Comparison of ENCODE assay signal across 1 cellular context in the genomic region with DNA sequence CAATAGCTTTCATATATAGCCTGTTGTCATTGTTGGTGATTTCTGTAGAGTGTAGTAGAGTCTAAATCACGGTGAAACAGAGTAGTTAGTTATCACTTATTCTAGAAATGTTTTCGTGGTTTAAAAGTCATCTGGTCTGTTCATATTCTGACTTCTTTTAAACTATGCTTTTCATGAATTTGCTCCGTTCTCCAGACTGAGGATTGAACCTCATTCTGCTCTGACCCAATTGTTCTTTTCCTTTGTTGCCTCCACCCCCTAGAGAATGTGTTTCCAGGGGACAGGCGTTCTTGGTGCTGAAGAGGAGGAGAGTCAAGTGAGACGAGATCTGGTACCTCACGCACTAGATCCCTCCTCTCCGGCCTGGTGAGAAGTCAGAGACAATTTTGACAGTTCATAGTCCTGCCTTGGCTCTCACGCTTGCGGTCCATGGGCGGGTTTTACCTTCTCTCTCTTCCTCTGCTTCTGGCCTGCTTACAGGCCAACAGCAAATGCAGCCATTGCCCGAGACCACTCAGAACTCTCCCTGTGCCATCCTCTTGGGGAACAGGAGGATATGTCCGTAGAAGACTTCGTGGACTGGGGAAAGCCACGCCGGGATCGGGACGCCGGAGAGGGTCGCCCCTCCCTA.
A peak's percentile ranks its signal among the peaks of the same experiment; 100 is the strongest.
TF ChIP-seq lines count a peak whose summit lies in the region.

No MANE protein-coding gene starts in this region.

TF ChIP-seq in HepG2, 621 proteins besides CTCF, POLR2A, EP300 and RAD21 (continued from another document and continues in another):
- no peak for TF ChIP-seq RXRA (CRISPR knock-in tag; IDR thresholded peaks at IDR 0.05)
- TF ChIP-seq, protein P1, sequence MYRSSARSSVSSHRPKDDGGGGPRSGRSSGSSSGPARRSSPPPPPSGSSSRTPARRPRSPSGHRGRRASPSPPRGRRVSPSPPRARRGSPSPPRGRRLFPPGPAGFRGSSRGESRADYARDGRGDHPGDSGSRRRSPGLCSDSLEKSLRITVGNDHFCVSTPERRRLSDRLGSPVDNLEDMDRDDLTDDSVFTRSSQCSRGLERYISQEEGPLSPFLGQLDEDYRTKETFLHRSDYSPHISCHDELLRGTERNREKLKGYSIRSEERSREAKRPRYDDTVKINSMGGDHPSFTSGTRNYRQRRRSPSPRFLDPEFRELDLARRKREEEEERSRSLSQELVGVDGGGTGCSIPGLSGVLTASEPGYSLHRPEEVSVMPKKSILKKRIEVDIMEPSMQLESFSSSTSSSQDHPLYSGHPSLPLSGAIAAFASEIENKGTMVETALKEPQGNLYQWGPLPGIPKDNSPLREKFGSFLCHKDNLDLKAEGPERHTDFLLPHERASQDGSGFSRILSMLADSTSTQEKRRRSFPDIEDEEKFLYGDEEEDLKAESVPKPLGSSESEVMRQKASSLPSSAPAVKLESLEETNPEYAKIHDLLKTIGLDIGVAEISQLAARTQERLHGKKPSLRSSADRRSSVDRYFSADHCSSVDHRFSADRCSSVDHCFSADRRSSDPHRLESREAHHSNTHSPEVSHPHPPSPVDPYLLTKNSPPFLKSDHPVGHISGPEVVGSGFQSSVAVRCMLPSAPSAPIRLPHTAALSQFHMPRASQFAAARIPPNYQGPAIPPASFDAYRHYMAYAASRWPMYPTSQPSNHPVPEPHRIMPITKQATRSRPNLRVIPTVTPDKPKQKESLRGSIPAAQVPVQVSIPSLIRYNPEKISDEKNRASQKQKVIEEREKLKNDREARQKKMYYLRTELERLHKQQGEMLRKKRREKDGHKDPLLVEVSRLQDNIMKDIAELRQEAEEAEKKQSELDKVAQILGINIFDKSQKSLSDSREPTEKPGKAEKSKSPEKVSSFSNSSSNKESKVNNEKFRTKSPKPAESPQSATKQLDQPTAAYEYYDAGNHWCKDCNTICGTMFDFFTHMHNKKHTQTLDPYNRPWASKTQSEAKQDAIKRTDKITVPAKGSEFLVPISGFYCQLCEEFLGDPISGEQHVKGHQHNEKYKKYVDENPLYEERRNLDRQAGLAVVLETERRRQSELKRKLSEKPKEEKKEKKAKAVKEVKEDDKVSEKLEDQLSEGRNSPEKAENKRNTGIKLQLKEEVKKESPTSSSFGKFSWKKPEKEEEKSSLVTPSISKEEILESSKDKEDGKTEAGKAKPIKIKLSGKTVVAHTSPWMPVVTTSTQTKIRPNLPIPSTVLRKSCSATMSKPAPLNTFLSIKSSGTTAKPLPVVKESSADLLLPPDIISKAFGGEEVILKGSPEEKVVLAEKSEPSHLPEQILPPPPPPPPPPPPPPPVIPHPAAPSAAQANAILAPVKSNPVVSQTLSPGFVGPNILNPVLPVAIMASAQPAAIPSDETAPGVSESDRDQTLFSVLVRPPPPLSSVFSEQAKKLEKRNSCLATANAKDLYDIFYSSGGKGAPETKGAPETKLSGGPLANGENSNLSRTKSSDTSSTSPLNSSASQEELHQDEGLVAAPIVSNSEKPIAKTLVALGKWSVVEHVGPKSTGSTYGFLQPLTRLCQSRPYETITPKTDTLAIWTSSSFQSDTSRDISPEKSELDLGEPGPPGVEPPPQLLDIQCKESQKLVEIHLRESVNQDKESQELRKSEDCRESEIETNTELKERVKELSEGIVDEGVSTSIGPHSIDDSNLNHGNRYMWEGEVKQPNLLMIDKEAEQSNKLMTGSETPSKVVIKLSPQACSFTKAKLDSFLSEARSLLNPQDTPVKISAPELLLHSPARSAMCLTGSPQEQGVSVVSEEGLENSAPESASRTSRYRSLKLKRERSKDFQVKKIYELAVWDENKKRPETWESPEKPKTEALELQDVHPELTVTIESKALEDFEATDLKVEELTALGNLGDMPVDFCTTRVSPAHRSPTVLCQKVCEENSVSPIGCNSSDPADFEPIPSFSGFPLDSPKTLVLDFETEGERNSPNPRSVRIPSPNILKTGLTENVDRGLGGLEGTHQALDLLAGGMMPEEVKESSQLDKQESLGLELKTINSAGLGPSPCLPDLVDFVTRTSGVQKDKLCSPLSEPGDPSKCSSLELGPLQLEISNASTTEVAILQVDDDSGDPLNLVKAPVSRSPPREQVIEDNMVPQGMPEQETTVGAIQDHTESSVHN (CRISPR knock-in tag; IDR thresholded peaks at IDR 0.05): no peak
- TF ChIP-seq MAFF (IDR thresholded peaks at IDR 0.05; ENCODE audit: low read depth, low read length): no peak
- TF ChIP-seq FOXK2 (IDR thresholded peaks at IDR 0.05): no peak
- no peak for TF ChIP-seq HNRNPUL1 (IDR thresholded peaks at IDR 0.05; ENCODE audit: low read depth, low read length)
- TF ChIP-seq ARHGAP35 (CRISPR knock-in tag; IDR thresholded peaks at IDR 0.05; ENCODE audit: borderline replicate concordance): no peak
- no peak for TF ChIP-seq NCOR1 (IDR thresholded peaks at IDR 0.05; ENCODE audit: borderline replicate concordance, low read length)
- TF ChIP-seq SRSF1 (optimal IDR thresholded peaks at IDR 0.05; ENCODE audit: low read depth, low read length): no peak
- peak; percentile 68 for TF ChIP-seq XRCC5 (optimal IDR thresholded peaks at IDR 0.05; ENCODE audit: low read length)
- no peak for TF ChIP-seq HNRNPK (IDR thresholded peaks at IDR 0.05; ENCODE audit: low read depth, low read length, poor library complexity, severe bottlenecking)
- no peak for TF ChIP-seq GABPA (IDR thresholded peaks at IDR 0.05; ENCODE audit: low read depth, low read length)
- no peak for TF ChIP-seq GABPA (CRISPR knock-in tag; IDR thresholded peaks at IDR 0.05; ENCODE audit: low read depth)
- TF ChIP-seq, protein P2, sequence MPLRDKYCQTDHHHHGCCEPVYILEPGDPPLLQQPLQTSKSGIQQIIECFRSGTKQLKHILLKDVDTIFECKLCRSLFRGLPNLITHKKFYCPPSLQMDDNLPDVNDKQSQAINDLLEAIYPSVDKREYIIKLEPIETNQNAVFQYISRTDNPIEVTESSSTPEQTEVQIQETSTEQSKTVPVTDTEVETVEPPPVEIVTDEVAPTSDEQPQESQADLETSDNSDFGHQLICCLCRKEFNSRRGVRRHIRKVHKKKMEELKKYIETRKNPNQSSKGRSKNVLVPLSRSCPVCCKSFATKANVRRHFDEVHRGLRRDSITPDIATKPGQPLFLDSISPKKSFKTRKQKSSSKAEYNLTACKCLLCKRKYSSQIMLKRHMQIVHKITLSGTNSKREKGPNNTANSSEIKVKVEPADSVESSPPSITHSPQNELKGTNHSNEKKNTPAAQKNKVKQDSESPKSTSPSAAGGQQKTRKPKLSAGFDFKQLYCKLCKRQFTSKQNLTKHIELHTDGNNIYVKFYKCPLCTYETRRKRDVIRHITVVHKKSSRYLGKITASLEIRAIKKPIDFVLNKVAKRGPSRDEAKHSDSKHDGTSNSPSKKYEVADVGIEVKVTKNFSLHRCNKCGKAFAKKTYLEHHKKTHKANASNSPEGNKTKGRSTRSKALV (CRISPR knock-in tag; IDR thresholded peaks at IDR 0.05): no peak
- no peak for TF ChIP-seq ZFAT (CRISPR knock-in tag; conservative IDR thresholded peaks at IDR 0.05)
- TF ChIP-seq ZNF451 (CRISPR knock-in tag; IDR thresholded peaks at IDR 0.05): no peak
- no peak for TF ChIP-seq SP2 (CRISPR knock-in tag; IDR thresholded peaks at IDR 0.05)
- peak; percentile 64; the same call in 1 of the 2 replicates for TF ChIP-seq POLR2G (IDR thresholded peaks at IDR 0.05; ENCODE audit: low read depth, low read length)
- TF ChIP-seq ZNF768 (CRISPR knock-in tag; IDR thresholded peaks at IDR 0.05): no peak
- TF ChIP-seq, protein P3, sequence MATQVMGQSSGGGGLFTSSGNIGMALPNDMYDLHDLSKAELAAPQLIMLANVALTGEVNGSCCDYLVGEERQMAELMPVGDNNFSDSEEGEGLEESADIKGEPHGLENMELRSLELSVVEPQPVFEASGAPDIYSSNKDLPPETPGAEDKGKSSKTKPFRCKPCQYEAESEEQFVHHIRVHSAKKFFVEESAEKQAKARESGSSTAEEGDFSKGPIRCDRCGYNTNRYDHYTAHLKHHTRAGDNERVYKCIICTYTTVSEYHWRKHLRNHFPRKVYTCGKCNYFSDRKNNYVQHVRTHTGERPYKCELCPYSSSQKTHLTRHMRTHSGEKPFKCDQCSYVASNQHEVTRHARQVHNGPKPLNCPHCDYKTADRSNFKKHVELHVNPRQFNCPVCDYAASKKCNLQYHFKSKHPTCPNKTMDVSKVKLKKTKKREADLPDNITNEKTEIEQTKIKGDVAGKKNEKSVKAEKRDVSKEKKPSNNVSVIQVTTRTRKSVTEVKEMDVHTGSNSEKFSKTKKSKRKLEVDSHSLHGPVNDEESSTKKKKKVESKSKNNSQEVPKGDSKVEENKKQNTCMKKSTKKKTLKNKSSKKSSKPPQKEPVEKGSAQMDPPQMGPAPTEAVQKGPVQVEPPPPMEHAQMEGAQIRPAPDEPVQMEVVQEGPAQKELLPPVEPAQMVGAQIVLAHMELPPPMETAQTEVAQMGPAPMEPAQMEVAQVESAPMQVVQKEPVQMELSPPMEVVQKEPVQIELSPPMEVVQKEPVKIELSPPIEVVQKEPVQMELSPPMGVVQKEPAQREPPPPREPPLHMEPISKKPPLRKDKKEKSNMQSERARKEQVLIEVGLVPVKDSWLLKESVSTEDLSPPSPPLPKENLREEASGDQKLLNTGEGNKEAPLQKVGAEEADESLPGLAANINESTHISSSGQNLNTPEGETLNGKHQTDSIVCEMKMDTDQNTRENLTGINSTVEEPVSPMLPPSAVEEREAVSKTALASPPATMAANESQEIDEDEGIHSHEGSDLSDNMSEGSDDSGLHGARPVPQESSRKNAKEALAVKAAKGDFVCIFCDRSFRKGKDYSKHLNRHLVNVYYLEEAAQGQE (IDR thresholded peaks at IDR 0.05; ENCODE audit: borderline replicate concordance in 1 of 2, low read depth in 1 of 2, low read length in 2 of 2): peak in 1 of 2 experiments; percentile 48; a peak in 1 of 4 replicates
- no peak for TF ChIP-seq ATM (IDR thresholded peaks at IDR 0.05; ENCODE audit: borderline replicate concordance)
- TF ChIP-seq ZNF251 (CRISPR knock-in tag; IDR thresholded peaks at IDR 0.05): no peak
- TF ChIP-seq, protein P4, sequence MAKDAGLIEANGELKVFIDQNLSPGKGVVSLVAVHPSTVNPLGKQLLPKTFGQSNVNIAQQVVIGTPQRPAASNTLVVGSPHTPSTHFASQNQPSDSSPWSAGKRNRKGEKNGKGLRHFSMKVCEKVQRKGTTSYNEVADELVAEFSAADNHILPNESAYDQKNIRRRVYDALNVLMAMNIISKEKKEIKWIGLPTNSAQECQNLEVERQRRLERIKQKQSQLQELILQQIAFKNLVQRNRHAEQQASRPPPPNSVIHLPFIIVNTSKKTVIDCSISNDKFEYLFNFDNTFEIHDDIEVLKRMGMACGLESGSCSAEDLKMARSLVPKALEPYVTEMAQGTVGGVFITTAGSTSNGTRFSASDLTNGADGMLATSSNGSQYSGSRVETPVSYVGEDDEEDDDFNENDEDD (CRISPR knock-in tag; IDR thresholded peaks at IDR 0.05; ENCODE audit: borderline replicate concordance): no peak
- TF ChIP-seq RAD51 (IDR thresholded peaks at IDR 0.05; ENCODE audit: borderline replicate concordance): no peak
- no peak for TF ChIP-seq FOSL2 (CRISPR knock-in tag; IDR thresholded peaks at IDR 0.05)
- TF ChIP-seq ZNF557 (CRISPR knock-in tag; IDR thresholded peaks at IDR 0.05): no peak
- TF ChIP-seq PHF20 (CRISPR knock-in tag; IDR thresholded peaks at IDR 0.05): no peak
- no peak for TF ChIP-seq ZNF775 (CRISPR knock-in tag; IDR thresholded peaks at IDR 0.05; ENCODE audit: borderline replicate concordance)
- no peak for TF ChIP-seq ATRX (CRISPR knock-in tag; IDR thresholded peaks at IDR 0.05; ENCODE audit: borderline replicate concordance)
- no peak for TF ChIP-seq NFIB (CRISPR knock-in tag; IDR thresholded peaks at IDR 0.05; ENCODE audit: borderline replicate concordance)
- TF ChIP-seq TCF7 (IDR thresholded peaks at IDR 0.05; ENCODE audit: low read depth): no peak
- no peak for TF ChIP-seq ZNF878 (CRISPR knock-in tag; IDR thresholded peaks at IDR 0.05)
- TF ChIP-seq POLR2AphosphoS2 (IDR thresholded peaks at IDR 0.05; ENCODE audit: low read depth, low read length): no peak
- TF ChIP-seq MBD4 (IDR thresholded peaks at IDR 0.05; ENCODE audit: borderline replicate concordance, low read length): no peak
- TF ChIP-seq ATAD3A (CRISPR knock-in tag; IDR thresholded peaks at IDR 0.05): no peak
- TF ChIP-seq, protein P5, sequence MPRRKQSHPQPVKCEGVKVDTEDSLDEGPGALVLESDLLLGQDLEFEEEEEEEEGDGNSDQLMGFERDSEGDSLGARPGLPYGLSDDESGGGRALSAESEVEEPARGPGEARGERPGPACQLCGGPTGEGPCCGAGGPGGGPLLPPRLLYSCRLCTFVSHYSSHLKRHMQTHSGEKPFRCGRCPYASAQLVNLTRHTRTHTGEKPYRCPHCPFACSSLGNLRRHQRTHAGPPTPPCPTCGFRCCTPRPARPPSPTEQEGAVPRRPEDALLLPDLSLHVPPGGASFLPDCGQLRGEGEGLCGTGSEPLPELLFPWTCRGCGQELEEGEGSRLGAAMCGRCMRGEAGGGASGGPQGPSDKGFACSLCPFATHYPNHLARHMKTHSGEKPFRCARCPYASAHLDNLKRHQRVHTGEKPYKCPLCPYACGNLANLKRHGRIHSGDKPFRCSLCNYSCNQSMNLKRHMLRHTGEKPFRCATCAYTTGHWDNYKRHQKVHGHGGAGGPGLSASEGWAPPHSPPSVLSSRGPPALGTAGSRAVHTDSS (CRISPR knock-in tag; conservative IDR thresholded peaks at IDR 0.05): no peak
- TF ChIP-seq, protein P6, sequence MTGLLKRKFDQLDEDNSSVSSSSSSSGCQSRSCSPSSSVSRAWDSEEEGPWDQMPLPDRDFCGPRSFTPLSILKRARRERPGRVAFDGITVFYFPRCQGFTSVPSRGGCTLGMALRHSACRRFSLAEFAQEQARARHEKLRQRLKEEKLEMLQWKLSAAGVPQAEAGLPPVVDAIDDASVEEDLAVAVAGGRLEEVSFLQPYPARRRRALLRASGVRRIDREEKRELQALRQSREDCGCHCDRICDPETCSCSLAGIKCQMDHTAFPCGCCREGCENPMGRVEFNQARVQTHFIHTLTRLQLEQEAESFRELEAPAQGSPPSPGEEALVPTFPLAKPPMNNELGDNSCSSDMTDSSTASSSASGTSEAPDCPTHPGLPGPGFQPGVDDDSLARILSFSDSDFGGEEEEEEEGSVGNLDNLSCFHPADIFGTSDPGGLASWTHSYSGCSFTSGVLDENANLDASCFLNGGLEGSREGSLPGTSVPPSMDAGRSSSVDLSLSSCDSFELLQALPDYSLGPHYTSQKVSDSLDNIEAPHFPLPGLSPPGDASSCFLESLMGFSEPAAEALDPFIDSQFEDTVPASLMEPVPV (CRISPR knock-in tag; IDR thresholded peaks at IDR 0.05): no peak
- TF ChIP-seq ELF4 (CRISPR knock-in tag; IDR thresholded peaks at IDR 0.05; ENCODE audit: borderline replicate concordance): no peak
- TF ChIP-seq GTF2F1 (IDR thresholded peaks at IDR 0.05; ENCODE audit: low read length): no peak
- TF ChIP-seq, protein P7, sequence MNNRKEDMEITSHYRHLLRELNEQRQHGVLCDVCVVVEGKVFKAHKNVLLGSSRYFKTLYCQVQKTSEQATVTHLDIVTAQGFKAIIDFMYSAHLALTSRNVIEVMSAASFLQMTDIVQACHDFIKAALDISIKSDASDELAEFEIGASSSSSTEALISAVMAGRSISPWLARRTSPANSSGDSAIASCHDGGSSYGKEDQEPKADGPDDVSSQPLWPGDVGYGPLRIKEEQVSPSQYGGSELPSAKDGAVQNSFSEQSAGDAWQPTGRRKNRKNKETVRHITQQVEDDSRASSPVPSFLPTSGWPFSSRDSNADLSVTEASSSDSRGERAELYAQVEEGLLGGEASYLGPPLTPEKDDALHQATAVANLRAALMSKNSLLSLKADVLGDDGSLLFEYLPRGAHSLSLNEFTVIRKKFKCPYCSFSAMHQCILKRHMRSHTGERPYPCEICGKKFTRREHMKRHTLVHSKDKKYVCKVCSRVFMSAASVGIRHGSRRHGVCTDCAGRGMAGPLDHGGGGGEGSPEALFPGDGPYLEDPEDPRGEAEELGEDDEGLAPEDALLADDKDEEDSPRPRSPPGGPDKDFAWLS (CRISPR knock-in tag; IDR thresholded peaks at IDR 0.05; ENCODE audit: borderline replicate concordance): no peak
- no peak for TF ChIP-seq ZNF34 (CRISPR knock-in tag; IDR thresholded peaks at IDR 0.05; ENCODE audit: borderline replicate concordance)
